1 cellular context compared by ENCODE assay signal in genomic region chr17:7856840-7857723, GRCh38.
TF ChIP-seq lines count a peak whose summit lies in the region.

A gene with protein sequence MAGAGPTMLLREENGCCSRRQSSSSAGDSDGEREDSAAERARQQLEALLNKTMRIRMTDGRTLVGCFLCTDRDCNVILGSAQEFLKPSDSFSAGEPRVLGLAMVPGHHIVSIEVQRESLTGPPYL (minus strand): TSS chr17:7857559. CDS start chr17:7857463, 96 bp downstream.

TF ChIP-seq in HepG2, 621 proteins besides CTCF, POLR2A, EP300 and RAD21 (continued from another document and continues in another):
- TF ChIP-seq BCL3 (CRISPR knock-in tag; IDR thresholded peaks at IDR 0.05) (no peak; the same call in 1 of the 2 replicates), IRF2 (CRISPR knock-in tag; IDR thresholded peaks at IDR 0.05) (peak; percentile 71; the same call in 1 of the 2 replicates), ELF3 (CRISPR knock-in tag; IDR thresholded peaks at IDR 0.05) (peak; percentile 68), ZNF350 (CRISPR knock-in tag; IDR thresholded peaks at IDR 0.05; ENCODE audit: borderline replicate concordance, low read depth) (no peak; the same call in 1 of the 2 replicates), ZNF878 (CRISPR knock-in tag; IDR thresholded peaks at IDR 0.05) (no peak), ZNF264 (CRISPR knock-in tag; IDR thresholded peaks at IDR 0.05) (0 out of 2 replicates have a peak, but pooled peaks have one; percentile 52), ZNF567 (CRISPR knock-in tag; IDR thresholded peaks at IDR 0.05; ENCODE audit: borderline replicate concordance) (no peak), ZBTB8A (CRISPR knock-in tag; IDR thresholded peaks at IDR 0.05; ENCODE audit: borderline replicate concordance, low read depth) (no peak), MIXL1 (CRISPR knock-in tag; IDR thresholded peaks at IDR 0.05) (0 out of 2 replicates have a peak, but pooled peaks have one; percentile 10), SP1 (IDR thresholded peaks at IDR 0.05) (peak; percentile 93), SP1 (CRISPR knock-in tag; IDR thresholded peaks at IDR 0.05) (peak; percentile 11; the same call in 1 of the 2 replicates), LRRFIP1 (CRISPR knock-in tag; conservative IDR thresholded peaks at IDR 0.05) (no peak), ARHGAP35 (CRISPR knock-in tag; IDR thresholded peaks at IDR 0.05; ENCODE audit: borderline replicate concordance) (no peak), RAD51 (IDR thresholded peaks at IDR 0.05; ENCODE audit: borderline replicate concordance) (no peak), PRDM15 (CRISPR knock-in tag; IDR thresholded peaks at IDR 0.05) (peak; percentile 79), MED8 (CRISPR knock-in tag; IDR thresholded peaks at IDR 0.05; ENCODE audit: insufficient replicate concordance) (no peak), ISL2 (CRISPR knock-in tag; IDR thresholded peaks at IDR 0.05) (no peak), SNRNP70 (IDR thresholded peaks at IDR 0.05; ENCODE audit: low read depth, low read length) (no peak), PAWR (CRISPR knock-in tag; IDR thresholded peaks at IDR 0.05; ENCODE audit: borderline replicate concordance) (no peak), HOXD1 (CRISPR knock-in tag; IDR thresholded peaks at IDR 0.05) (no peak; the same call in 1 of the 2 replicates), ZFP36 (IDR thresholded peaks at IDR 0.05; ENCODE audit: borderline replicate concordance, low read depth, low read length, partially characterized antibody) (no peak), ZNF839 (CRISPR knock-in tag; IDR thresholded peaks at IDR 0.05; ENCODE audit: borderline replicate concordance) (no peak), HOXA5 (CRISPR knock-in tag; IDR thresholded peaks at IDR 0.05) (peak; percentile 88), ZNF44 (CRISPR knock-in tag; IDR thresholded peaks at IDR 0.05) (peak; percentile 24; the same call in 1 of the 2 replicates), ZNF792 (CRISPR knock-in tag; IDR thresholded peaks at IDR 0.05) (no peak; the same call in 1 of the 2 replicates), ZNF136 (CRISPR knock-in tag; IDR thresholded peaks at IDR 0.05; ENCODE audit: low read depth) (no peak), ZNF564 (CRISPR knock-in tag; IDR thresholded peaks at IDR 0.05) (peak; percentile 65), ONECUT2 (CRISPR knock-in tag; IDR thresholded peaks at IDR 0.05) (no peak), ZNF441 (CRISPR knock-in tag; IDR thresholded peaks at IDR 0.05; ENCODE audit: borderline replicate concordance) (no peak), ZNF761 (CRISPR knock-in tag; conservative IDR thresholded peaks at IDR 0.05) (no peak; the same call in 1 of the 2 replicates), ZNF83 (CRISPR knock-in tag; IDR thresholded peaks at IDR 0.05; ENCODE audit: borderline replicate concordance) (no peak), ZNF292 (CRISPR knock-in tag; IDR thresholded peaks at IDR 0.05; ENCODE audit: borderline replicate concordance, low read depth) (peak; percentile 60; the same call in 1 of the 2 replicates), SIN3A (IDR thresholded peaks at IDR 0.05; ENCODE audit: borderline replicate concordance, low read depth, low read length) (peak; percentile 71; the same call in 1 of the 2 replicates), RBM39 (IDR thresholded peaks at IDR 0.05; ENCODE audit: low read depth, low read length, poor library complexity, severe bottlenecking) (peak; percentile 85), ZNF326 (CRISPR knock-in tag; IDR thresholded peaks at IDR 0.05; ENCODE audit: borderline replicate concordance) (no peak), ZNF605 (CRISPR knock-in tag; IDR thresholded peaks at IDR 0.05) (no peak; the same call in 1 of the 2 replicates), FOXA1 (IDR thresholded peaks at IDR 0.05) (no peak), FOXA1 (CRISPR knock-in tag; IDR thresholded peaks at IDR 0.05) (peak; percentile 89), ELK4 (CRISPR knock-in tag; IDR thresholded peaks at IDR 0.05; ENCODE audit: borderline replicate concordance) (no peak), ZNF546 (CRISPR knock-in tag; conservative IDR thresholded peaks at IDR 0.05) (no peak), CBFB (CRISPR knock-in tag; IDR thresholded peaks at IDR 0.05) (peak; percentile 39; the same call in 1 of the 2 replicates), TP53 (CRISPR knock-in tag; conservative IDR thresholded peaks at IDR 0.05) (no peak), YY1 (IDR thresholded peaks at IDR 0.05; ENCODE audit: insufficient read depth, insufficient replicate concordance, low read depth, low read length) (peak; percentile 93), ZNF782 (CRISPR knock-in tag; IDR thresholded peaks at IDR 0.05; ENCODE audit: borderline replicate concordance) (no peak), ZMYM3 (CRISPR knock-in tag; IDR thresholded peaks at IDR 0.05) (no peak), HOXA3 (CRISPR knock-in tag; IDR thresholded peaks at IDR 0.05) (peak; percentile 61), HDAC6 (IDR thresholded peaks at IDR 0.05; ENCODE audit: low read depth, low read length) (no peak), ZFY (CRISPR knock-in tag; IDR thresholded peaks at IDR 0.05) (peak; percentile 73), ZNF263 (CRISPR knock-in tag; IDR thresholded peaks at IDR 0.05) (peak; percentile 59), ZNF382 (CRISPR knock-in tag; IDR thresholded peaks at IDR 0.05; ENCODE audit: borderline replicate concordance) (no peak), POLR2AphosphoS2 (IDR thresholded peaks at IDR 0.05; ENCODE audit: low read depth, low read length) (peak; percentile 67)
- TF ChIP-seq, protein P1, sequence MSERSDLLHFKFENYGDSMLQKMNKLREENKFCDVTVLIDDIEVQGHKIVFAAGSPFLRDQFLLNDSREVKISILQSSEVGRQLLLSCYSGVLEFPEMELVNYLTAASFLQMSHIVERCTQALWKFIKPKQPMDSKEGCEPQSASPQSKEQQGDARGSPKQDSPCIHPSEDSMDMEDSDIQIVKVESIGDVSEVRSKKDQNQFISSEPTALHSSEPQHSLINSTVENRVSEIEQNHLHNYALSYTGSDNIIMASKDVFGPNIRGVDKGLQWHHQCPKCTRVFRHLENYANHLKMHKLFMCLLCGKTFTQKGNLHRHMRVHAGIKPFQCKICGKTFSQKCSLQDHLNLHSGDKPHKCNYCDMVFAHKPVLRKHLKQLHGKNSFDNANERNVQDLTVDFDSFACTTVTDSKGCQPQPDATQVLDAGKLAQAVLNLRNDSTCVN (CRISPR knock-in tag; IDR thresholded peaks at IDR 0.05; ENCODE audit: borderline replicate concordance), result no peak
- TF ChIP-seq, protein P2, sequence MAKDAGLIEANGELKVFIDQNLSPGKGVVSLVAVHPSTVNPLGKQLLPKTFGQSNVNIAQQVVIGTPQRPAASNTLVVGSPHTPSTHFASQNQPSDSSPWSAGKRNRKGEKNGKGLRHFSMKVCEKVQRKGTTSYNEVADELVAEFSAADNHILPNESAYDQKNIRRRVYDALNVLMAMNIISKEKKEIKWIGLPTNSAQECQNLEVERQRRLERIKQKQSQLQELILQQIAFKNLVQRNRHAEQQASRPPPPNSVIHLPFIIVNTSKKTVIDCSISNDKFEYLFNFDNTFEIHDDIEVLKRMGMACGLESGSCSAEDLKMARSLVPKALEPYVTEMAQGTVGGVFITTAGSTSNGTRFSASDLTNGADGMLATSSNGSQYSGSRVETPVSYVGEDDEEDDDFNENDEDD (CRISPR knock-in tag; IDR thresholded peaks at IDR 0.05; ENCODE audit: borderline replicate concordance), result peak; percentile 84
- TF ChIP-seq, protein P3, sequence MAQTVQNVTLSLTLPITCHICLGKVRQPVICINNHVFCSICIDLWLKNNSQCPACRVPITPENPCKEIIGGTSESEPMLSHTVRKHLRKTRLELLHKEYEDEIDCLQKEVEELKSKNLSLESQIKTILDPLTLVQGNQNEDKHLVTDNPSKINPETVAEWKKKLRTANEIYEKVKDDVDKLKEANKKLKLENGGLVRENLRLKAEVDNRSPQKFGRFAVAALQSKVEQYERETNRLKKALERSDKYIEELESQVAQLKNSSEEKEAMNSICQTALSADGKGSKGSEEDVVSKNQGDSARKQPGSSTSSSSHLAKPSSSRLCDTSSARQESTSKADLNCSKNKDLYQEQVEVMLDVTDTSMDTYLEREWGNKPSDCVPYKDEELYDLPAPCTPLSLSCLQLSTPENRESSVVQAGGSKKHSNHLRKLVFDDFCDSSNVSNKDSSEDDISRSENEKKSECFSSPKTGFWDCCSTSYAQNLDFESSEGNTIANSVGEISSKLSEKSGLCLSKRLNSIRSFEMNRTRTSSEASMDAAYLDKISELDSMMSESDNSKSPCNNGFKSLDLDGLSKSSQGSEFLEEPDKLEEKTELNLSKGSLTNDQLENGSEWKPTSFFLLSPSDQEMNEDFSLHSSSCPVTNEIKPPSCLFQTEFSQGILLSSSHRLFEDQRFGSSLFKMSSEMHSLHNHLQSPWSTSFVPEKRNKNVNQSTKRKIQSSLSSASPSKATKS (CRISPR knock-in tag; IDR thresholded peaks at IDR 0.05), result no peak
- TF ChIP-seq, protein P4, sequence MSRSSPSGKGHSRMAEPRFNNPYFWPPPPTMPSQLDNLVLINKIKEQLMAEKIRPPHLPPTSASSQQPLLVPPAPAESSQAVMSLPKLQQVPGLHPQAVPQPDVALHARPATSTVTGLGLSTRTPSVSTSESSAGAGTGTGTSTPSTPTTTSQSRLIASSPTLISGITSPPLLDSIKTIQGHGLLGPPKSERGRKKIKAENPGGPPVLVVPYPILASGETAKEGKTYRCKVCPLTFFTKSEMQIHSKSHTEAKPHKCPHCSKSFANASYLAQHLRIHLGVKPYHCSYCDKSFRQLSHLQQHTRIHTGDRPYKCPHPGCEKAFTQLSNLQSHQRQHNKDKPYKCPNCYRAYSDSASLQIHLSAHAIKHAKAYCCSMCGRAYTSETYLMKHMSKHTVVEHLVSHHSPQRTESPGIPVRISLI (CRISPR knock-in tag; IDR thresholded peaks at IDR 0.05; ENCODE audit: borderline replicate concordance), result no peak
